ENCODE assay signal across 14 cellular contexts in the genomic region with DNA sequence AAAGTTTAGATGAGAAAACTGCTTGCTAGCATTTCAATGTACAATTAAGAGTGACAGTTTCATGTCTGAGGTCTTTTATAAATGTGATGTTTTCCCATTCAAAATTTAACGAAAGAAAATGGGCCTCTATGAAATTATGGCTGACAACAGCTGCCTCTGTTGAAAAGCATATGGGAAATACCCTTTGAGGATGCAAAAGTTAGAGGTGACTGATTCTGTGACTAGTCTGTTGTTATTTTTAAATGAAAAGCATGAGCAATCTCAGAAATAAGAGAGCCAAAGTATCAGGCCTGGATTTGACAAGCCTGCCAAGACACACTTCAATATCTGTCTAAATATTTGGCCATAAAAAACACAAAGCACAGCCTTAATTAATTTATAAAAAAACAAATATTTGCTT.
DNase-seq lines count a peak whose midpoint lies in the region; ATAC-seq and TF ChIP-seq lines count a peak whose summit lies in the region.
"Had no signal": no experiment of that assay in that cellular context is flagged by ENCODE, and none has a peak within 500 bp of the region (broad histone marks: within the 10 kb centered on the region; RNA-seq: fewer than 3 reads in every experiment).

No MANE protein-coding gene starts in this region.

- H3K36me3 ChIP-seq in OCI-LY3 (replicated peaks; ENCODE audit: low read depth, low read length) (peaks cover 2% of the 10 kb centered on the region), Karpas-422 (ENCODE audit: insufficient read depth, low read length) (no peaks in the 10 kb centered on the region)

- TF ChIP-seq CTCF in OCI-LY3 (IDR thresholded peaks at IDR 0.05; ENCODE audit: low read depth, low read length) (no peak), endothelial cell (IDR thresholded peaks at IDR 0.05; ENCODE audit: unreplicated experiment) (no peak)

- H3K36me3 Mint-ChIP-seq in endothelial cell (ENCODE audit: low read depth, unreplicated experiment): no peaks in the 10 kb centered on the region

- H3K27ac ChIP-seq in OCI-LY3 (ENCODE audit: low read length) (peak overlapping the region; percentile 32), Karpas-422 (ENCODE audit: low read length) (no peak overlapping the region)
- H3K27ac ChIP-seq: psoas muscle had no signal

- H3K79me2 ChIP-seq in OCI-LY3 (ENCODE audit: low read length) (no peaks in the 10 kb centered on the region), Karpas-422 (ENCODE audit: low read length) (no peaks in the 10 kb centered on the region)

- H3K4me3 ChIP-seq in OCI-LY3 (ENCODE audit: low read length) (0 out of 2 replicates have a peak overlapping the region, but pooled peaks have one; percentile 1), Karpas-422 (ENCODE audit: low read length) (no peak overlapping the region)
- H3K4me3 ChIP-seq: GM23338, psoas muscle had no signal

- H3K9me3 ChIP-seq in OCI-LY3 (ENCODE audit: insufficient read depth, low read length) (no peaks in the 10 kb centered on the region), Karpas-422 (ENCODE audit: low read length) (peaks cover 37% of the 10 kb centered on the region)
- H3K9me3 ChIP-seq: psoas muscle had no signal

- in situ Hi-C loops in KBM-7 (cut with MboI; ENCODE audit: low pct_unique_long_range_greater_than_20kb, low sequenced_read_pairs): no loop called here

- H3K4me1 ChIP-seq in OCI-LY3 (ENCODE audit: low read length) (peaks cover 17% of the 10 kb centered on the region), Karpas-422 (ENCODE audit: low read length) (no peaks in the 10 kb centered on the region)
- H3K4me1 ChIP-seq: psoas muscle had no signal

- H4K20me1 ChIP-seq in OCI-LY3 (ENCODE audit: insufficient read depth, low read length) (no peaks in the 10 kb centered on the region), Karpas-422 (ENCODE audit: insufficient read depth, low read depth, low read length) (no peaks in the 10 kb centered on the region)

- no peaks in the 10 kb centered on the region for H3K27me3 ChIP-seq in OCI-LY3 (ENCODE audit: low read depth, low read length)
- no peaks in the 10 kb centered on the region for H3K27me3 ChIP-seq in Karpas-422 (ENCODE audit: low read length)

- H3K9me2 ChIP-seq in Karpas-422 (replicated peaks; ENCODE audit: insufficient read depth, low read length): no peaks in the 10 kb centered on the region

- no peak overlapping the region for H3K4me3 Mint-ChIP-seq in endothelial cell (ENCODE audit: unreplicated experiment)
- H3K4me3 Mint-ChIP-seq: GM23338 had no signal

- H2AFZ ChIP-seq in OCI-LY3 (ENCODE audit: low read depth, low read length) (peak overlapping the region; percentile 62), Karpas-422 (ENCODE audit: low read length) (no peak overlapping the region)
- H2AFZ ChIP-seq: GM23338 had no signal

- peaks cover 2% of the 10 kb centered on the region for H3K27me3 Mint-ChIP-seq in endothelial cell (ENCODE audit: unreplicated experiment)

- no peak overlapping the region for H3K27ac Mint-ChIP-seq in endothelial cell (ENCODE audit: unreplicated experiment)
- H3K27ac Mint-ChIP-seq: GM23338 had no signal

- H3K9ac ChIP-seq in OCI-LY3 (ENCODE audit: low read length) (no peak overlapping the region), Karpas-422 (ENCODE audit: low read length) (no peak overlapping the region)

- peak; percentile 1 for DNase-seq in DMS 273 (lab: John Stamatoyannopoulos, UW; ENCODE audit: unreplicated experiment)
- DNase-seq in DMS 273 treated with DMSO at 0.1 percent for 48 hours (lab: John Stamatoyannopoulos, UW): no peak
- no peak for DNase-seq in endothelial cell (ENCODE audit: low spot score)
- no peak for DNase-seq in KBM-7
- no peak for DNase-seq in Karpas-422
- DNase-seq: 8988T, DMS79, NCI-H526, psoas muscle, T-helper 1 cell had no signal

- H3K9me3 Mint-ChIP-seq in endothelial cell (ENCODE audit: unreplicated experiment): no peaks in the 10 kb centered on the region
- H3K9me3 Mint-ChIP-seq: GM23338 had no signal

- H3K4me1 Mint-ChIP-seq in endothelial cell (ENCODE audit: unreplicated experiment): no peaks in the 10 kb centered on the region
- H3K4me1 Mint-ChIP-seq: GM23338 had no signal

- ATAC-seq in GM21528 (IDR thresholded peaks at IDR 0.05; ENCODE audit: low FRiP score, unreplicated experiment): peak; percentile 84
- ATAC-seq in HG03066 (IDR thresholded peaks at IDR 0.05; ENCODE audit: low read depth, unreplicated experiment): peak; percentile 85
- ATAC-seq: GM23338, psoas muscle had no signal

- H3K4me2 ChIP-seq in OCI-LY3 (ENCODE audit: low read length) (peak overlapping the region; percentile 61), Karpas-422 (ENCODE audit: low read depth, low read length, poor library complexity, severe bottlenecking) (no peak overlapping the region)
- H3K4me2 ChIP-seq: GM23338 had no signal
